ENCODE assay signal across 24 cellular contexts in genomic region chr1:3155056-3155805, GRCh38.
"Had no signal": no experiment of that assay in that cellular context is flagged by ENCODE, and none has a peak within 500 bp of the region (broad histone marks: within the 10 kb centered on the region; RNA-seq: fewer than 3 reads in every experiment).

No MANE protein-coding gene starts in this region.

- H3K36me3 ChIP-seq: breast epithelium, colonic mucosa, esophagus muscularis mucosa, heart right ventricle, left lung, lower lobe of right lung, neutrophil, tibial artery had no signal

- H3K4me1 Mint-ChIP-seq: natural killer cell; stimulated activated naive CD8-positive, alpha-beta T cell treated with anti-CD3 and anti-CD28 coated beads, Interleukin-15, amount 100 ng/mL, for 72 hours had no signal

- H3K27ac ChIP-seq: breast epithelium, colonic mucosa, esophagus muscularis mucosa, foreskin keratinocyte, heart right ventricle, left lung, lower lobe of right lung, neutrophil, skin epidermis, VCaP had no signal

- H3K27me3 ChIP-seq: colonic mucosa, foreskin keratinocyte, tibial artery had no signal

- H3K27ac Mint-ChIP-seq: activated naive CD8-positive, alpha-beta T cell; effector memory CD8-positive, alpha-beta T cell; natural killer cell; stimulated activated naive CD8-positive, alpha-beta T cell treated with anti-CD3 and anti-CD28 coated beads, Interleukin-15, amount 100 ng/mL, for 72 hours had no signal

- H3K4me1 ChIP-seq: breast epithelium, colonic mucosa, foreskin keratinocyte, left lung, lower lobe of right lung had no signal

- DNase-seq: activated CD4-positive, alpha-beta T cell treated with anti-CD3 and anti-CD28 coated beads for 4 hours; activated CD4-positive, alpha-beta T cell treated with anti-CD3 and anti-CD28 coated beads, Interleukin-2, amount 50 U/mL, for 48 hours; activated CD8-positive, alpha-beta memory T cell treated with anti-CD3 and anti-CD28 coated beads for 24 hours; activated effector memory CD4-positive, alpha-beta T cell treated with Interleukin-2 at 50 U/mL for 16 hours; activated naive CD4-positive, alpha-beta T cell treated with Interleukin-2 at 50 U/mL for 16 hours; colonic mucosa; effector memory CD8-positive, alpha-beta T cell; foreskin keratinocyte; heart right ventricle; lower lobe of right lung; mesendoderm; natural killer cell; stimulated activated CD4-positive, alpha-beta T cell treated with anti-CD3 and anti-CD28 coated beads, Interleukin-12 subunit alpha, Interleukin-12 subunit beta, amount 100 ng/mL, for 4 hours; stimulated activated CD4-positive, alpha-beta T cell treated with anti-CD3 and anti-CD28 coated beads, Interleukin-4, amount 100 ng/mL, for 1 hour; stimulated activated naive CD8-positive, alpha-beta T cell treated with anti-CD3 and anti-CD28 coated beads, Interleukin-15, amount 100 ng/mL, for 72 hours; tibial artery had no signal

- H3K4me3 Mint-ChIP-seq: activated naive CD8-positive, alpha-beta T cell; effector memory CD8-positive, alpha-beta T cell; natural killer cell; stimulated activated naive CD8-positive, alpha-beta T cell treated with anti-CD3 and anti-CD28 coated beads, Interleukin-15, amount 100 ng/mL, for 72 hours had no signal

- H3K9me3 Mint-ChIP-seq: effector memory CD8-positive, alpha-beta T cell; natural killer cell; stimulated activated naive CD8-positive, alpha-beta T cell treated with anti-CD3 and anti-CD28 coated beads, Interleukin-15, amount 100 ng/mL, for 72 hours had no signal

- H3K9me3 ChIP-seq: breast epithelium, colonic mucosa, esophagus muscularis mucosa, heart right ventricle, left lung, lower lobe of right lung, neutrophil, tibial artery had no signal

- H3K4me3 ChIP-seq: breast epithelium, colonic mucosa, esophagus muscularis mucosa, left lung, lower lobe of right lung, skin epidermis, tibial artery had no signal

- H3K36me3 Mint-ChIP-seq: activated naive CD8-positive, alpha-beta T cell; natural killer cell had no signal

- ATAC-seq: effector memory CD8-positive, alpha-beta T cell; foreskin keratinocyte; left lung; lower lobe of right lung; natural killer cell; sciatic nerve; stimulated activated naive CD8-positive, alpha-beta T cell treated with anti-CD3 and anti-CD28 coated beads, Interleukin-15, amount 100 ng/mL, for 72 hours had no signal
